Comparison of ENCODE assay signal across 30 cellular contexts in genomic region chr10:60341969-60342368, GRCh38.
"Had no signal": no experiment of that assay in that cellular context is flagged by ENCODE, and none has a peak within 500 bp of the region (broad histone marks: within the 10 kb centered on the region; RNA-seq: fewer than 3 reads in every experiment).

No MANE protein-coding gene starts in this region.

- DNase-seq: hypothalamus; immature natural killer cell; kidney; left colon; left lung; lower lobe of right lung; mammary epithelial cell; mesenchymal stem cell; naive B cell; natural killer cell; nephron progenitor cell; occipital lobe; ovary; right lobe of liver; stimulated activated CD4-positive, alpha-beta T cell treated with anti-CD3 and anti-CD28 coated beads, Interleukin-1b, Interleukin-23, amount 100 ng/mL, for 48 hours; stimulated activated CD4-positive, alpha-beta T cell treated with anti-CD3 and anti-CD28 coated beads, Interleukin-2, amount 100 ng/mL, for 48 hours; stimulated activated CD4-positive, alpha-beta T cell treated with anti-CD3 and anti-CD28 coated beads, Interleukin-4, amount 100 ng/mL, for 4 hours; stimulated activated CD8-positive, alpha-beta memory T cell treated with anti-CD3 and anti-CD28 coated beads, Interleukin-4, amount 100 ng/mL, for 48 hours; stimulated activated naive CD4-positive, alpha-beta T cell treated with Interleukin-2 at 50 U/mL for 16 hours; stimulated activated naive CD8-positive, alpha-beta T cell treated with anti-CD3 and anti-CD28 coated beads, Interleukin-15, amount 100 ng/mL, for 72 hours; testis; thyroid gland; transverse colon; upper lobe of left lung had no signal

- H3K9ac ChIP-seq: neural progenitor cell had no signal

- H3K4me3 ChIP-seq: left lung, lower lobe of right lung, neural progenitor cell, ovary, right atrium auricular region, right lobe of liver, smooth muscle cell, testis, thyroid gland, transverse colon, upper lobe of left lung, vagina had no signal

- H3K4me2 ChIP-seq: neural progenitor cell, smooth muscle cell had no signal

- H3K27ac ChIP-seq: left lung, lower lobe of right lung, neural progenitor cell, neutrophil, ovary, right atrium auricular region, right lobe of liver, testis, thyroid gland, transverse colon, upper lobe of left lung, vagina had no signal

- ATAC-seq: left colon; left lung; lower lobe of right lung; natural killer cell; right lobe of liver; stimulated activated memory B cell treated with anti-CD40 and anti-IgM and Interleukin-4, amounts not matched to agents 10 μg/mL and 1 μg/mL and 100 μg/mL, for 72 hours; stimulated activated naive CD8-positive, alpha-beta T cell treated with anti-CD3 and anti-CD28 coated beads, Interleukin-15, amount 100 ng/mL, for 72 hours had no signal

- H3K36me3 ChIP-seq: left lung, lower lobe of right lung, neural progenitor cell, neutrophil, ovary, right atrium auricular region, right lobe of liver, thyroid gland, transverse colon, upper lobe of left lung, vagina had no signal

- H3K9me3 ChIP-seq: left lung, lower lobe of right lung, neutrophil, ovary, right atrium auricular region, right lobe of liver, testis, thyroid gland, transverse colon, upper lobe of left lung, vagina had no signal

- H3K27me3 ChIP-seq: left lung, neural progenitor cell, neutrophil, ovary, right atrium auricular region, right lobe of liver, testis, thyroid gland, transverse colon, upper lobe of left lung, vagina had no signal

- H2AFZ ChIP-seq: neural progenitor cell had no signal

- H3K4me1 ChIP-seq: left lung, lower lobe of right lung, right atrium auricular region, right lobe of liver, testis, thyroid gland, transverse colon, upper lobe of left lung, vagina had no signal
